In the genomic region with DNA sequence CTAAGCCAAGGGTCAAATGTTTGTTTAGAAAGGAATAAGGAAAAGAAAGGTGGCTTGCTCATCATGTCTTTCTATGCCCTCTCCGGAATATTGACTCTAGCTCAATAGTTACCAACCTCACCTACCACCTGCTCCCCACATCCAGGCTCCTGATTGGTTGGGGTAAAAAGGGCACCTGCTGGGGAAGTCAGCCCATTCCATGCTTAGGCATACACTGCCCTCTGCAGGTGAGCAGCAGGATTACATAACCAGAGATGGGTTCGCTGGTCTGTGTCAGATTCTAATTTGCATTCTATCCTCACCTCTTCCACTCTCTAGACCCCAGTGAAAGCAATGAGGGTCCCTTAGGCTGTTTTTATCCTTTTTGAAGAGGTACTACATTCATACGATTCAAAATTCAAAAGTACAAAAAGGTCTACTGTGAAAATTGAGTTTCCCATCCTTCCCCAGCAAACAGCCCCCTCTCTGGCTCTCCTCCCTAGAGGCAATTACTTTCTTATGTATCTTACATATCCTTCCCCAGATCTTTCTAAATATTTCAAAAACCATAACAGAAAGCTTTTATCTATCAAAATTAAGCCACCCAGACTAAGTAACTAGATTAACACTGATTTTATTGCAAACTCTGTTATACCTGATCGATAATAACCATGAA, we compare ENCODE assay signal across 8 cellular contexts.
A peak's percentile ranks its signal among the peaks of the same experiment; 100 is the strongest.
DNase-seq lines count a peak whose midpoint lies in the region; ATAC-seq, FAIRE-seq and TF ChIP-seq lines count a peak whose summit lies in the region.

No MANE protein-coding gene starts in this region.

- no peaks in the 10 kb centered on the region for H3K79me2 ChIP-seq in KMS-11 (ENCODE audit: insufficient read depth, low read depth)
- no peaks in the 10 kb centered on the region for H3K79me2 ChIP-seq in osteoblast (ENCODE audit: insufficient read depth, low read length)

- H3K4me3 ChIP-seq in KMS-11 (IDR thresholded peaks at IDR 0.05; ENCODE audit: insufficient read depth, low read depth, low read length) = no peak overlapping the region
- no peak overlapping the region for H3K4me3 ChIP-seq in osteoblast (ENCODE audit: insufficient read depth, low read length)
- no peak overlapping the region for H3K4me3 ChIP-seq in upper lobe of right lung

- intact Hi-C loops in activated T-helper 2 cell treated with anti-CD3 and anti-CD28 coated beads, Interferon-gamma antibody, Interleukin-2, Interleukin-4, amounts not matched to agents 10 μg/mL and 5 μg/mL and 100 μg/mL, durations not matched to agents 14 hours and 24 hours and 36 hours (cut with micrococcal nuclease) = no loop called here
- intact Hi-C loops in upper lobe of right lung (cut with DNase I) = no loop called here

- peak; percentile 94 for TF ChIP-seq CTCF in D721Med (IDR thresholded peaks at IDR 0.05; ENCODE audit: insufficient read depth, missing control alignments)
- peak; percentile 96 for TF ChIP-seq CTCF in KMS-11 (conservative IDR thresholded peaks at IDR 0.05; ENCODE audit: low read depth, low read length)
- peak; percentile 95 for TF ChIP-seq CTCF in foreskin keratinocyte (conservative IDR thresholded peaks at IDR 0.05)
- TF ChIP-seq CTCF in osteoblast (IDR thresholded peaks at IDR 0.05; ENCODE audit: extremely low read depth, low read depth, low read length) = peak; percentile 88
- TF ChIP-seq CTCF in upper lobe of right lung (IDR thresholded peaks at IDR 0.05) = peak; percentile 73

- H3K36me3 ChIP-seq in KMS-11 (ENCODE audit: insufficient read depth) (no peaks in the 10 kb centered on the region), osteoblast (ENCODE audit: insufficient read depth, low read length) (no peaks in the 10 kb centered on the region), upper lobe of right lung (no peaks in the 10 kb centered on the region)

- peaks cover 6% of the 10 kb centered on the region for H3K27me3 Mint-ChIP-seq in activated T-helper 2 cell treated with anti-CD3 and anti-CD28 coated beads, Interferon-gamma antibody, Interleukin-2, Interleukin-4, amounts not matched to agents 10 μg/mL and 5 μg/mL and 100 μg/mL, durations not matched to agents 14 hours and 24 hours and 36 hours (ENCODE audit: low read depth)

- DNase-seq in D721Med (ENCODE audit: insufficient read length, low spot score) (peak; percentile 42), RCC 7860 (ENCODE audit: low spot score) (peak; percentile 35), foreskin keratinocyte (peak; percentile 22 to 47), osteoblast (ENCODE audit: insufficient read length, low spot score, missing footprints) (peak; percentile 94), upper lobe of right lung (no peak)
- DNase-seq in activated T-helper 2 cell treated with anti-CD3 and anti-CD28 coated beads, Interferon-gamma antibody, Interleukin-2, Interleukin-4, amounts not matched to agents 10 μg/mL and 5 μg/mL and 100 μg/mL, durations not matched to agents 14 hours and 24 hours and 36 hours (ENCODE audit: low spot score) = peak; percentile 39

- H3K36me3 Mint-ChIP-seq in activated T-helper 2 cell treated with anti-CD3 and anti-CD28 coated beads, Interferon-gamma antibody, Interleukin-2, Interleukin-4, amounts not matched to agents 10 μg/mL and 5 μg/mL and 100 μg/mL, durations not matched to agents 14 hours and 24 hours and 36 hours (ENCODE audit: low read depth) = no peaks in the 10 kb centered on the region

- ATAC-seq in foreskin keratinocyte (peak; percentile 73), upper lobe of right lung (peak; percentile 85), GM19324 (IDR thresholded peaks at IDR 0.05; ENCODE audit: low FRiP score, unreplicated experiment) (no peak)

- no peak overlapping the region for H3K4me3 Mint-ChIP-seq in activated T-helper 2 cell treated with anti-CD3 and anti-CD28 coated beads, Interferon-gamma antibody, Interleukin-2, Interleukin-4, amounts not matched to agents 10 μg/mL and 5 μg/mL and 100 μg/mL, durations not matched to agents 14 hours and 24 hours and 36 hours (ENCODE audit: low read depth)

- H3K9me3 Mint-ChIP-seq in activated T-helper 2 cell treated with anti-CD3 and anti-CD28 coated beads, Interferon-gamma antibody, Interleukin-2, Interleukin-4, amounts not matched to agents 10 μg/mL and 5 μg/mL and 100 μg/mL, durations not matched to agents 14 hours and 24 hours and 36 hours = no peaks in the 10 kb centered on the region

- H3K4me2 ChIP-seq in KMS-11 = no peak overlapping the region
- H3K4me2 ChIP-seq in osteoblast (ENCODE audit: insufficient read depth, low read length) = no peak overlapping the region

- no peak overlapping the region for H2AFZ ChIP-seq in KMS-11 (ENCODE audit: low read depth)
- H2AFZ ChIP-seq in osteoblast (ENCODE audit: low read length) = no peak overlapping the region

- no peaks in the 10 kb centered on the region for H3K4me1 Mint-ChIP-seq in activated T-helper 2 cell treated with anti-CD3 and anti-CD28 coated beads, Interferon-gamma antibody, Interleukin-2, Interleukin-4, amounts not matched to agents 10 μg/mL and 5 μg/mL and 100 μg/mL, durations not matched to agents 14 hours and 24 hours and 36 hours (ENCODE audit: low read depth)

- no peak overlapping the region for H3K27ac Mint-ChIP-seq in activated T-helper 2 cell treated with anti-CD3 and anti-CD28 coated beads, Interferon-gamma antibody, Interleukin-2, Interleukin-4, amounts not matched to agents 10 μg/mL and 5 μg/mL and 100 μg/mL, durations not matched to agents 14 hours and 24 hours and 36 hours

- no peaks in the 10 kb centered on the region for H3K4me1 ChIP-seq in KMS-11 (ENCODE audit: low read depth, poor library complexity, severe bottlenecking)
- no peaks in the 10 kb centered on the region for H3K4me1 ChIP-seq in foreskin keratinocyte
- H3K4me1 ChIP-seq in osteoblast (ENCODE audit: insufficient read depth, low read length) = no peaks in the 10 kb centered on the region
- H3K4me1 ChIP-seq in upper lobe of right lung = no peaks in the 10 kb centered on the region

- no peaks in the 10 kb centered on the region for H3K9me3 ChIP-seq in osteoblast (ENCODE audit: low read depth, low read length)
- no peaks in the 10 kb centered on the region for H3K9me3 ChIP-seq in upper lobe of right lung

- H3K9ac ChIP-seq in KMS-11 = no peak overlapping the region

- H3K27me3 ChIP-seq in KMS-11 (ENCODE audit: insufficient read depth, low read depth) = peaks cover 11% of the 10 kb centered on the region; the same call in 1 of the 2 replicates
- peaks cover 3% of the 10 kb centered on the region for H3K27me3 ChIP-seq in foreskin keratinocyte
- H3K27me3 ChIP-seq in osteoblast (ENCODE audit: insufficient read depth, low read length) = peaks cover 29% of the 10 kb centered on the region
- peaks cover 17% of the 10 kb centered on the region for H3K27me3 ChIP-seq in upper lobe of right lung

- FAIRE-seq in D721Med (lab: Jason Lieb, UNC) = peak; percentile 63
- FAIRE-seq in RCC 7860 (lab: Jason Lieb, UNC) = peak; percentile 26

- no peaks in the 10 kb centered on the region for H4K20me1 ChIP-seq in KMS-11 (ENCODE audit: insufficient read depth)
- no peaks in the 10 kb centered on the region for H4K20me1 ChIP-seq in osteoblast (ENCODE audit: insufficient read depth, low read length)

- H3K27ac ChIP-seq in KMS-11 (no peak overlapping the region), foreskin keratinocyte (no peak overlapping the region), osteoblast (ENCODE audit: low read depth, low read length) (no peak overlapping the region), upper lobe of right lung (no peak overlapping the region)
